Comparison of ENCODE assay signal across 8 cellular contexts in genomic region chr18:51028201-51028805, GRCh38. TPM values are rescaled to one million over a fixed set of nuclear protein-coding genes. Genes with fewer than 3 reads are reported as not detected.
DNase-seq lines count a peak whose midpoint lies in the region; ATAC-seq and TF ChIP-seq lines count a peak whose summit lies in the region.

No MANE protein-coding gene starts in this region.

- peaks cover 11% of the 10 kb centered on the region for H3K36me3 Mint-ChIP-seq in activated naive CD4-positive, alpha-beta T cell treated with anti-CD3 and anti-CD28 coated beads for 36 hours (ENCODE audit: low read depth)
- H3K36me3 Mint-ChIP-seq in stimulated activated effector memory CD8-positive, alpha-beta T cell treated with anti-CD3 and anti-CD28 coated beads, Interleukin-12 subunit alpha, Interleukin-12 subunit beta, amount 100 ng/mL, for 72 hours = peaks cover 46% of the 10 kb centered on the region

- H3K4me1 ChIP-seq in esophagus muscularis mucosa = peaks cover 21 to 59% (median 43%) of the 10 kb centered on the region in 4 donors

- no peaks in the 10 kb centered on the region for H3K9me3 ChIP-seq in esophagus muscularis mucosa

- TF ChIP-seq CTCF in esophagus muscularis mucosa (IDR thresholded peaks at IDR 0.05) = no peak

- ATAC-seq in stimulated activated effector memory CD8-positive, alpha-beta T cell treated with anti-CD3 and anti-CD28 coated beads, Interleukin-12 subunit alpha, Interleukin-12 subunit beta, amount 100 ng/mL, for 72 hours = peak; percentile 9
- no peak for ATAC-seq in HG03135 (IDR thresholded peaks at IDR 0.05; ENCODE audit: unreplicated experiment)

- no peak for TF ChIP-seq POLR2A in esophagus muscularis mucosa (IDR thresholded peaks at IDR 0.05; ENCODE audit: low read depth)

- no peaks in the 10 kb centered on the region for H3K27me3 Mint-ChIP-seq in activated naive CD4-positive, alpha-beta T cell treated with anti-CD3 and anti-CD28 coated beads for 36 hours (ENCODE audit: low read depth)

- peaks cover 4% of the 10 kb centered on the region for H3K9me3 Mint-ChIP-seq in activated naive CD4-positive, alpha-beta T cell treated with anti-CD3 and anti-CD28 coated beads for 36 hours
- peaks cover 4% of the 10 kb centered on the region for H3K9me3 Mint-ChIP-seq in stimulated activated effector memory CD8-positive, alpha-beta T cell treated with anti-CD3 and anti-CD28 coated beads, Interleukin-12 subunit alpha, Interleukin-12 subunit beta, amount 100 ng/mL, for 72 hours

- peaks cover 0 to 19% (median 7%) of the 10 kb centered on the region in 4 donors for H3K36me3 ChIP-seq in esophagus muscularis mucosa

- H3K4me1 Mint-ChIP-seq in activated naive CD4-positive, alpha-beta T cell treated with anti-CD3 and anti-CD28 coated beads for 36 hours (ENCODE audit: low read depth) = peaks cover 30% of the 10 kb centered on the region
- peaks cover 33% of the 10 kb centered on the region for H3K4me1 Mint-ChIP-seq in stimulated activated effector memory CD8-positive, alpha-beta T cell treated with anti-CD3 and anti-CD28 coated beads, Interleukin-12 subunit alpha, Interleukin-12 subunit beta, amount 100 ng/mL, for 72 hours

- CTCF ChIA-PET in activated naive CD4-positive, alpha-beta T cell treated with anti-CD3 and anti-CD28 coated beads for 36 hours (lab: Charles Lee) = interaction anchor here (1.0 to 5.1 kb wide), 3 partner anchors 8 to 61 kb away, joined by 3 to 26 read pairs (median 3); no protein-coding TSS in a partner anchor

- WGBS in esophagus muscularis mucosa = 84% methylated on average over 4 of the region's 4 CpGs

- no peak overlapping the region for H3K27ac Mint-ChIP-seq in activated naive CD4-positive, alpha-beta T cell treated with anti-CD3 and anti-CD28 coated beads for 36 hours
- peak overlapping the region; percentile 98 for H3K27ac Mint-ChIP-seq in stimulated activated effector memory CD8-positive, alpha-beta T cell treated with anti-CD3 and anti-CD28 coated beads, Interleukin-12 subunit alpha, Interleukin-12 subunit beta, amount 100 ng/mL, for 72 hours

- intact Hi-C loops in activated naive CD4-positive, alpha-beta T cell treated with anti-CD3 and anti-CD28 coated beads for 36 hours (cut with micrococcal nuclease) = no loop called here
- intact Hi-C loops in esophagus muscularis mucosa (cut with DNase I) = no loop called here

- H3K27me3 ChIP-seq in esophagus muscularis mucosa = no peaks in the 10 kb centered on the region

- no peak overlapping the region for H3K27ac ChIP-seq in esophagus muscularis mucosa (replicated peaks in 1 of 4)

- DNase-seq in activated naive CD4-positive, alpha-beta T cell treated with anti-CD3 and anti-CD28 coated beads for 36 hours = peak; percentile 52
- DNase-seq in activated naive CD4-positive, alpha-beta T cell treated with anti-CD3 and anti-CD28 coated beads, Interleukin-2, amount 50 U/mL, for 16 hours = no peak
- DNase-seq in NAMALWA (ENCODE audit: low spot score) = peak; percentile 69
- peak; percentile 97 for DNase-seq in cerebellar cortex (ENCODE audit: low spot score)
- no peak for DNase-seq in stimulated activated effector memory CD8-positive, alpha-beta T cell treated with anti-CD3 and anti-CD28 coated beads, Interleukin-12 subunit alpha, Interleukin-12 subunit beta, amount 100 ng/mL, for 72 hours (ENCODE audit: low spot score in 2 of 2)
- no peak for DNase-seq in esophagus muscularis mucosa (ENCODE audit: extremely low spot score)
- no peak for DNase-seq in pons (ENCODE audit: low spot score)

- peak overlapping the region; percentile 45 for H3K4me3 Mint-ChIP-seq in activated naive CD4-positive, alpha-beta T cell treated with anti-CD3 and anti-CD28 coated beads for 36 hours
- peak overlapping the region; percentile 90 for H3K4me3 Mint-ChIP-seq in stimulated activated effector memory CD8-positive, alpha-beta T cell treated with anti-CD3 and anti-CD28 coated beads, Interleukin-12 subunit alpha, Interleukin-12 subunit beta, amount 100 ng/mL, for 72 hours

- H3K4me3 ChIP-seq in esophagus muscularis mucosa = no peak overlapping the region

- TF ChIP-seq EP300 in esophagus muscularis mucosa (IDR thresholded peaks at IDR 0.05) = no peak

RNA-seq across cellular contexts. Expression of gene SMAD4, which starts 1.7 kb away (rescaled TPM):
- total RNA-seq in activated naive CD4-positive, alpha-beta T cell treated with anti-CD3 and anti-CD28 coated beads for 36 hours = 10 to 100 TPM; 72.0 to 75.1 TPM
- 100 to 1,000 TPM; 113 to 168 (median 130) TPM for total RNA-seq in esophagus muscularis mucosa

Comparison
In these comparisons a context has a peak if more than half of its experiments do, and no peak if none do; other contexts are left out.
1. DNase-seq: peak in activated naive CD4-positive, alpha-beta T cell treated with anti-CD3 and anti-CD28 coated beads for 36 hours (single experiment), NAMALWA (single experiment) and cerebellar cortex (single experiment); none in activated naive CD4-positive, alpha-beta T cell treated with anti-CD3 and anti-CD28 coated beads, Interleukin-2, amount 50 U/mL, for 16 hours (single experiment), stimulated activated effector memory CD8-positive, alpha-beta T cell treated with anti-CD3 and anti-CD28 coated beads, Interleukin-12 subunit alpha, Interleukin-12 subunit beta, amount 100 ng/mL, for 72 hours (0 of 2), esophagus muscularis mucosa (single experiment) and pons (single experiment).